26 cellular contexts compared by ENCODE assay signal in genomic region chr7:135410546-135410942, GRCh38.
DNase-seq lines count a peak whose midpoint lies in the region; ATAC-seq, FAIRE-seq and TF ChIP-seq lines count a peak whose summit lies in the region.
"Had no signal": no experiment of that assay in that cellular context is flagged by ENCODE, and none has a peak within 500 bp of the region (broad histone marks: within the 10 kb centered on the region; RNA-seq: fewer than 3 reads in every experiment).

No MANE protein-coding gene starts in this region.

- CTCF ChIA-PET in RWPE1 (lab: Yijun Ruan, JAX): no interaction called here

- H3K27ac ChIP-seq in kidney (ENCODE audit: low read depth in 2 of 2, low read length in 2 of 2) (no peak overlapping the region), RWPE1 (no peak overlapping the region)
- H3K27ac ChIP-seq: 22Rv1; A549; BLaER1 treated with 17β-estradiol and CSF1 and Interleukin-3, amounts not matched to agents 10 nM and 100 nM; GM23248 had no signal

- TF ChIP-seq CTCF in kidney (IDR thresholded peaks at IDR 0.05; ENCODE audit: borderline replicate concordance, extremely low read depth, insufficient read depth): no peak
- TF ChIP-seq CTCF in RWPE1 (conservative IDR thresholded peaks at IDR 0.05; ENCODE audit: low read depth): no peak

- POLR2A ChIA-PET in RWPE1 (lab: Yijun Ruan, JAX; ENCODE audit: low non-redundant PET): no interaction called here

- intact Hi-C loops in kidney (cut with DNase I) (no loop called here), left cardiac atrium (cut with DNase I) (no loop called here)

- H3K4me1 ChIP-seq in kidney (ENCODE audit: control insufficient read depth in 1 of 2, insufficient read depth in 1 of 2, low read depth in 1 of 2, low read length in 2 of 2): no peaks in the 10 kb centered on the region
- H3K4me1 ChIP-seq: A549; BLaER1 treated with 17β-estradiol and CSF1 and Interleukin-3, amounts not matched to agents 10 nM and 100 nM had no signal

- no peaks in the 10 kb centered on the region for H3K9me3 ChIP-seq in kidney (ENCODE audit: control insufficient read depth in 1 of 2, low read length in 2 of 2)
- H3K9me3 ChIP-seq: A549; BE2C; BLaER1 treated with 17β-estradiol and CSF1 and Interleukin-3, amounts not matched to agents 10 nM and 100 nM had no signal

- no peak for ATAC-seq in left cardiac atrium
- ATAC-seq: A549 had no signal

- H3K36me3 ChIP-seq in kidney (ENCODE audit: control insufficient read depth in 1 of 2, insufficient read depth in 2 of 2, low read length in 2 of 2): peaks cover 0 to 6% of the 10 kb centered on the region in 2 donors
- H3K36me3 ChIP-seq: BE2C had no signal

- DNase-seq in kidney: no peak
- no peak for DNase-seq in RWPE1 (ENCODE audit: low spot score)
- no peak for DNase-seq in NCI-H1105 treated with DMSO at 0.1 percent for 48 hours (lab: John Stamatoyannopoulos, UW)
- no peak for DNase-seq in KG1 (lab: John Stamatoyannopoulos, UW)
- no peak for DNase-seq in left cardiac atrium
- DNase-seq: ACHN; AML-193; BE2C; CD4-positive, alpha-beta T cell; CD8-positive, alpha-beta memory T cell; DMS 273 treated with DMSO at 0.1 percent for 48 hours; DMS79; EL; GF-D8; GM23248; H7; HCEC 1CT had no signal

- FAIRE-seq in A204.1 (lab: Jason Lieb, UNC) (peak; percentile 98), TTC549 (lab: Jason Lieb, UNC) (peak; percentile 83), endometrium (lab: Jason Lieb, UNC) (peak; percentile 12), kidney (lab: Jason Lieb, UNC) (peak; percentile 37)
- FAIRE-seq: A549, GM12891, GM18507, H1 had no signal

- H3K4me3 ChIP-seq in kidney (ENCODE audit: low read length in 2 of 2): no peak overlapping the region
- H3K4me3 ChIP-seq: A549; BLaER1 treated with 17β-estradiol and CSF1 and Interleukin-3, amounts not matched to agents 10 nM and 100 nM; GM23248 had no signal

- H3K9ac ChIP-seq in kidney (ENCODE audit: low read length in 2 of 2): no peak overlapping the region
- H3K9ac ChIP-seq: BLaER1 treated with 17β-estradiol and CSF1 and Interleukin-3, amounts not matched to agents 10 nM and 100 nM; GM23248 had no signal
